20 cellular contexts compared by ENCODE assay signal in genomic region chr9:133810556-133811195, GRCh38.
"Had no signal": no experiment of that assay in that cellular context is flagged by ENCODE, and none has a peak within 500 bp of the region (broad histone marks: within the 10 kb centered on the region; RNA-seq: fewer than 3 reads in every experiment).

No MANE protein-coding gene starts in this region.

- ATAC-seq: gastroesophageal sphincter; left lung; lower lobe of right lung; natural killer cell; pancreas; right cardiac atrium; stimulated activated naive CD8-positive, alpha-beta T cell treated with anti-CD3 and anti-CD28 coated beads, Interleukin-15, Interleukin-2, amounts not matched to agents 100 U/mL and 50 U/mL, for 24 hours; upper lobe of right lung had no signal

- H3K27ac ChIP-seq: epithelial cell of prostate, esophagus muscularis mucosa, gastroesophageal sphincter, left lung, lower lobe of right lung, pancreas, testis, tibial nerve, upper lobe of right lung, vagina had no signal

- H3K4me1 ChIP-seq: left lung, lower lobe of right lung, pancreas, testis, tibial nerve, upper lobe of right lung, vagina had no signal

- H3K4me3 ChIP-seq: esophagus muscularis mucosa, gastroesophageal sphincter, left lung, lower lobe of right lung, pancreas, testis, tibial nerve, upper lobe of right lung, vagina had no signal

- H3K36me3 ChIP-seq: vagina had no signal

- DNase-seq: cortex of kidney; effector memory CD4-positive, alpha-beta T cell; glutamatergic neuron; islet precursor cell; left lung; lower lobe of right lung; natural killer cell; nucleus accumbens; small intestine; stimulated activated CD4-positive, alpha-beta T cell treated with anti-CD3 and anti-CD28 coated beads, Interleukin-12 subunit alpha, Interleukin-12 subunit beta, amount 100 ng/mL, for 4 hours; stimulated activated naive CD8-positive, alpha-beta T cell treated with anti-CD3 and anti-CD28 coated beads, Interleukin-15, Interleukin-2, amounts not matched to agents 100 U/mL and 50 U/mL, for 24 hours; testis; upper lobe of right lung had no signal

- H3K9me3 ChIP-seq: esophagus muscularis mucosa, gastroesophageal sphincter, left lung, lower lobe of right lung, pancreas, testis, tibial nerve, upper lobe of right lung, vagina had no signal

- H3K27me3 ChIP-seq: esophagus muscularis mucosa, gastroesophageal sphincter, left lung, pancreas, testis, tibial nerve, upper lobe of right lung, vagina had no signal
